Comparison of ENCODE assay signal across 8 cellular contexts in genomic region chr19:56403764-56404704, GRCh38.
DNase-seq lines count a peak whose midpoint lies in the region; ATAC-seq lines count a peak whose summit lies in the region.

TSS of gene ZNF583 (plus strand) at chr19:56404332. CDS start at chr19:56407115, 2,783 bp downstream.

- peaks cover 64% of the 10 kb centered on the region for H3K36me3 ChIP-seq in BLaER1
- H3K36me3 ChIP-seq in effector memory CD4-positive, alpha-beta T cell (ENCODE audit: control insufficient read depth, insufficient read depth, low read length) = peaks cover 22% of the 10 kb centered on the region

- peaks cover 17% of the 10 kb centered on the region for H3K4me1 ChIP-seq in BLaER1
- peaks cover 12% of the 10 kb centered on the region for H3K4me1 ChIP-seq in effector memory CD4-positive, alpha-beta T cell (ENCODE audit: control insufficient read depth, insufficient read depth, low read length, poor library complexity, severe bottlenecking)

- H3K27me3 ChIP-seq in BLaER1 = no peaks in the 10 kb centered on the region
- no peaks in the 10 kb centered on the region for H3K27me3 ChIP-seq in effector memory CD4-positive, alpha-beta T cell (replicated peaks; ENCODE audit: control insufficient read depth, insufficient read depth, low read length, poor library complexity, severe bottlenecking)

- DNase-seq in NCI-H82 (lab: John Stamatoyannopoulos, UW) = peak; percentile 91
- DNase-seq in activated CD8-positive, alpha-beta memory T cell treated with anti-CD3 and anti-CD28 coated beads for 4 hours (ENCODE audit: low read depth in 2 of 2) = peak; percentile 81 to 82
- DNase-seq in effector memory CD4-positive, alpha-beta T cell = peak; percentile 74 to 85 (median 82)
- DNase-seq in medulla oblongata (ENCODE audit: extremely low spot score) = peak; percentile 97
- peak; percentile 80 to 82 (median 82) for DNase-seq in stimulated activated CD4-positive, alpha-beta T cell treated with anti-CD3 and anti-CD28 coated beads, TNF-alpha, amount 100 ng/mL, for 4 hours (ENCODE audit: low read depth in 3 of 3)

- peak within 1 kb of the TSS; percentile 79 for H3K4me3 ChIP-seq in BLaER1
- H3K4me3 ChIP-seq in effector memory CD4-positive, alpha-beta T cell (ENCODE audit: insufficient read depth, low read depth, low read length, poor library complexity, severe bottlenecking) = peak within 1 kb of the TSS; percentile 84

- H3K4me2 ChIP-seq in BLaER1 = peak within 1 kb of the TSS; percentile 83

- H4K20me1 ChIP-seq in BLaER1 = no peaks in the 10 kb centered on the region

- H3K27ac ChIP-seq in BLaER1 = peak within 1 kb of the TSS; percentile 97
- H3K27ac ChIP-seq in effector memory CD4-positive, alpha-beta T cell (ENCODE audit: insufficient read depth, low read length, poor library complexity, severe bottlenecking) = peak within 1 kb of the TSS; percentile 93

- ATAC-seq in GM19328 (IDR thresholded peaks at IDR 0.05; ENCODE audit: unreplicated experiment) = peak; percentile 83
- peak; percentile 64 for ATAC-seq in HG03469 (IDR thresholded peaks at IDR 0.05; ENCODE audit: unreplicated experiment)

- H3K9ac ChIP-seq in BLaER1 = peak within 1 kb of the TSS; percentile 95

- peaks cover 77% of the 10 kb centered on the region for H3K9me3 ChIP-seq in BLaER1
- peaks cover 14% of the 10 kb centered on the region for H3K9me3 ChIP-seq in effector memory CD4-positive, alpha-beta T cell (ENCODE audit: control insufficient read depth, low read length)

Comparison
In these comparisons a context has a peak if more than half of its experiments do, and no peak if none do; other contexts are left out.
1. Peak in every context shown above with its lines: DNase-seq, ATAC-seq, H3K4me3 ChIP-seq and H3K27ac ChIP-seq.